Comparison of ENCODE assay signal across 8 cellular contexts in genomic region chr6:105136433-105137350, GRCh38.
DNase-seq lines count a peak whose midpoint lies in the region; ATAC-seq and TF ChIP-seq lines count a peak whose summit lies in the region.

No MANE protein-coding gene starts in this region.

- peak; percentile 62 for ATAC-seq in GM19455 (IDR thresholded peaks at IDR 0.05; ENCODE audit: unreplicated experiment)

- peaks cover 64% of the 10 kb centered on the region for H3K27me3 Mint-ChIP-seq in dendritic cell treated with granulocyte-macrophage colony-stimulating factor and Interleukin-4, amounts not matched to agents 40 ng/mL and 50 ng/mL, for 4 days

- H3K4me3 ChIP-seq in HL-60 (replicated peaks; ENCODE audit: insufficient read depth, low read length) = peak overlapping the region; percentile 45

- H3K27ac Mint-ChIP-seq in dendritic cell treated with granulocyte-macrophage colony-stimulating factor and Interleukin-4, amounts not matched to agents 40 ng/mL and 50 ng/mL, for 4 days = no peak overlapping the region

- H3K27ac ChIP-seq in HL-60 (replicated peaks) = no peak overlapping the region

- H3K9me3 Mint-ChIP-seq in dendritic cell treated with granulocyte-macrophage colony-stimulating factor and Interleukin-4, amounts not matched to agents 40 ng/mL and 50 ng/mL, for 4 days = no peaks in the 10 kb centered on the region

- peaks cover 5% of the 10 kb centered on the region for H3K4me1 Mint-ChIP-seq in dendritic cell treated with granulocyte-macrophage colony-stimulating factor and Interleukin-4, amounts not matched to agents 40 ng/mL and 50 ng/mL, for 4 days (ENCODE audit: low read depth)

- intact Hi-C loops in dendritic cell treated with granulocyte-macrophage colony-stimulating factor and Interleukin-4, amounts not matched to agents 40 ng/mL and 50 ng/mL, for 4 days (cut with micrococcal nuclease) = no loop called here

- H3K36me3 Mint-ChIP-seq in dendritic cell treated with granulocyte-macrophage colony-stimulating factor and Interleukin-4, amounts not matched to agents 40 ng/mL and 50 ng/mL, for 4 days (ENCODE audit: low read depth) = no peaks in the 10 kb centered on the region

- H3K27me3 ChIP-seq in HL-60 (ENCODE audit: insufficient read depth, poor library complexity, severe bottlenecking) = peaks cover 43% of the 10 kb centered on the region

- DNase-seq in DMS 273 treated with DMSO at 0.1 percent for 48 hours (lab: John Stamatoyannopoulos, UW) (peak; percentile 23), HL-60 (ENCODE audit: low read depth in 1 of 2, low spot score in 1 of 2) (peak in 1 of 2 experiments; percentile 0), SW 1271 (lab: John Stamatoyannopoulos, UW) (peak; percentile 21 to 27), left kidney (ENCODE audit: low read depth, low spot score) (peak; percentile 69), NCI-H128 (lab: John Stamatoyannopoulos, UW; ENCODE audit: unreplicated experiment) (no peak)
- DNase-seq in stimulated activated CD4-positive, alpha-beta T cell treated with anti-CD3 and anti-CD28 coated beads, Interleukin-2, amount 100 ng/mL, for 24 hours = peak; percentile 17 to 38

- H3K4me3 Mint-ChIP-seq in dendritic cell treated with granulocyte-macrophage colony-stimulating factor and Interleukin-4, amounts not matched to agents 40 ng/mL and 50 ng/mL, for 4 days = peak overlapping the region; percentile 72

- TF ChIP-seq CTCF in HL-60 (IDR thresholded peaks at IDR 0.05; ENCODE audit: insufficient read depth, low read length) = no peak
